8 cellular contexts compared by ENCODE assay signal in genomic region chr1:110150330-110151174, GRCh38. TPM values are rescaled to one million over a fixed set of nuclear protein-coding genes. Genes with fewer than 3 reads are reported as not detected.
A peak's percentile ranks its signal among the peaks of the same experiment; 100 is the strongest.
DNase-seq lines count a peak whose midpoint lies in the region; ATAC-seq, FAIRE-seq and TF ChIP-seq lines count a peak whose summit lies in the region.

Gene SLC6A17 (plus strand): TSS chr1:110150494. CDS start chr1:110166930, 16,436 bp downstream.

- TF ChIP-seq POLR2A in GM12892 (IDR thresholded peaks at IDR 0.05; ENCODE audit: low read depth, low read length) (no peak), H54 (IDR thresholded peaks at IDR 0.05; ENCODE audit: low read depth, low read length) (no peak)

- FAIRE-seq in GM12892 (lab: Jason Lieb, UNC) (no peak), H54 (lab: Jason Lieb, UNC) (no peak)

- peak; percentile 39 for DNase-seq in GM12892 (ENCODE audit: insufficient read length)
- DNase-seq in NCI-H510A treated with DMSO at 0.1 percent for 48 hours (lab: John Stamatoyannopoulos, UW) = peak; percentile 54
- peak; percentile 62 for DNase-seq in cerebellar cortex (ENCODE audit: low spot score)
- DNase-seq in upper lobe of right lung = no peak
- no peak for DNase-seq in H54 (ENCODE audit: insufficient read length, low spot score)
- DNase-seq in SKM-1 (lab: John Stamatoyannopoulos, UW; ENCODE audit: unreplicated experiment) = no peak

- peaks cover 67% of the 10 kb centered on the region for H3K27me3 ChIP-seq in upper lobe of right lung

- H3K4me1 ChIP-seq in mesodermal cell (ENCODE audit: control insufficient read depth, insufficient read depth, low read length, poor library complexity, severe bottlenecking) = peaks cover 12% of the 10 kb centered on the region
- no peaks in the 10 kb centered on the region for H3K4me1 ChIP-seq in upper lobe of right lung

- H3K36me3 ChIP-seq in mesodermal cell (ENCODE audit: control insufficient read depth, insufficient read depth, low read length) = no peaks in the 10 kb centered on the region
- H3K36me3 ChIP-seq in upper lobe of right lung = no peaks in the 10 kb centered on the region

- 0% methylated on average over 77 to 102 of the region's 104 CpGs for WGBS in mesodermal cell (ENCODE audit: insufficient coverage in 2 of 2), 2 experiments

- no peaks in the 10 kb centered on the region for H3K9me3 ChIP-seq in mesodermal cell (ENCODE audit: control insufficient read depth, low read length)
- H3K9me3 ChIP-seq in upper lobe of right lung = no peaks in the 10 kb centered on the region

- intact Hi-C loops in upper lobe of right lung (cut with DNase I) = no loop called here

- ATAC-seq in upper lobe of right lung (peak; percentile 15), HG02588 (IDR thresholded peaks at IDR 0.05; ENCODE audit: unreplicated experiment) (no peak)

- H3K4me3 ChIP-seq in mesodermal cell (ENCODE audit: extremely low read depth, insufficient read depth, low read length, poor library complexity, severe bottlenecking) (peak within 1 kb of the TSS; percentile 38), upper lobe of right lung (no peak within 1 kb of the TSS)

- TF ChIP-seq CTCF in upper lobe of right lung (IDR thresholded peaks at IDR 0.05) = no peak

- H3K27ac ChIP-seq in mesodermal cell (ENCODE audit: low read depth, low read length, severe bottlenecking) = no peak within 1 kb of the TSS
- no peak within 1 kb of the TSS for H3K27ac ChIP-seq in upper lobe of right lung

RNA-seq across cellular contexts. Expression of gene SLC6A17, which starts in this region (rescaled TPM):
- not detected for polyA plus RNA-seq in GM12892 (2012; ENCODE audit: missing spikeins)
- polyA plus RNA-seq in mesodermal cell (2013, experiment 1 of 2) = 1.5 TPM
- 0.76 TPM for polyA plus RNA-seq in mesodermal cell (2013, experiment 2 of 2)
- total RNA-seq in upper lobe of right lung = 0.06 TPM

Comparison
In these comparisons a context has a peak if more than half of its experiments do, and no peak if none do; other contexts are left out.
1. Peak in ATAC-seq in upper lobe of right lung; RNA of the gene not detected or under 1 TPM.
2. DNase-seq: peak in GM12892 (single experiment), NCI-H510A treated with DMSO at 0.1 percent for 48 hours (single experiment) and cerebellar cortex (single experiment); none in upper lobe of right lung (single experiment), H54 (single experiment) and SKM-1 (single experiment).